In the genomic region with DNA sequence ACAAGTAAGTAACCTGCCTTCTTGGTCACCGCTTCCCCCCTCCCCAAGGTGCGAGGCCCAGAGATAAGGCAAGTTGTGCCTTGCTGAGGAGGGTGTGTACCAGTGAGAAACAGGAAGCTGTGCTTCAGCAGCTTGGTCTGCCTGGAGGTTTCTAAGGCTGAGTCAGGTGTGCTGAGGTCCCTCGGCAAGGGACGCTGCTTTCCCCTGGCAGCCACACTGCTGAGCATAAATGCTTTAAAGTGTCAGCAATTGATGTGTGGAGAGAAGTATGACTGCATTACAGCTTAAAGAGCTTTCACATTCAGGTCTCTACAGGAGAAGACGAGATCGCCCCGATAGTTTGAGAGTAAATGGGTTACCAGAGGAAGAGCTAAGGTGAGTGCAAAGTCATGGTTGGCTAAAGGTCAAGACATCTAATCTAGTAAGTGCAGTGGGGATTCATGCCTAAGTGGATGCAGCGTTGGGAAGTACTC, we compare ENCODE assay signal across 8 cellular contexts.
DNase-seq lines count a peak whose midpoint lies in the region; ATAC-seq and TF ChIP-seq lines count a peak whose summit lies in the region.

No MANE protein-coding gene starts in this region.

- intact Hi-C loops in Calu3 (cut with micrococcal nuclease; ENCODE audit: unreplicated experiment) = no loop called here
- intact Hi-C loops in activated naive CD4-positive, alpha-beta T cell treated with anti-CD3 and anti-CD28 coated beads for 36 hours (cut with micrococcal nuclease) = loop anchor here (1.0 to 10.0 kb wide), 9 partner anchors 8 to 594 kb away; partner anchors contain the start of genes CCDC138, GCC2 and RANBP2

- peaks cover 69% of the 10 kb centered on the region for H3K4me1 Mint-ChIP-seq in Calu3 (ENCODE audit: low read depth, unreplicated experiment)
- peaks cover 80% of the 10 kb centered on the region for H3K4me1 Mint-ChIP-seq in activated naive CD4-positive, alpha-beta T cell treated with anti-CD3 and anti-CD28 coated beads for 36 hours (ENCODE audit: low read depth)

- peak; percentile 99 for ATAC-seq in GM21360 (IDR thresholded peaks at IDR 0.05; ENCODE audit: unreplicated experiment)
- peak; percentile 99 for ATAC-seq in HG03571 (IDR thresholded peaks at IDR 0.05; ENCODE audit: unreplicated experiment)

- DNase-seq in Calu3 = peak; percentile 61
- peak; percentile 56 for DNase-seq in SHP77 treated with DMSO at 0.1 percent for 48 hours (lab: John Stamatoyannopoulos, UW)
- peak; percentile 86 for DNase-seq in activated naive CD4-positive, alpha-beta T cell treated with anti-CD3 and anti-CD28 coated beads for 36 hours
- peak; percentile 90 for DNase-seq in islet precursor cell
- DNase-seq in stimulated activated CD4-positive, alpha-beta T cell treated with anti-CD3 and anti-CD28 coated beads, TNF-alpha, amount 100 ng/mL, for 1 hour (ENCODE audit: low read depth in 3 of 3, low spot score in 1 of 3) = peak; percentile 46 to 70 (median 62)
- DNase-seq in foreskin melanocyte = no peak

- peak overlapping the region; percentile 80 for H3K27ac Mint-ChIP-seq in Calu3 (ENCODE audit: unreplicated experiment)
- H3K27ac Mint-ChIP-seq in activated naive CD4-positive, alpha-beta T cell treated with anti-CD3 and anti-CD28 coated beads for 36 hours = peak overlapping the region; percentile 92

- TF ChIP-seq CTCF in Calu3 (IDR thresholded peaks at IDR 0.05; ENCODE audit: unreplicated experiment) = no peak

- no TSS peak for BruUV-seq in Calu3 (replicated peaks; lab: Mats Ljungman, UMichigan)

- H3K9me3 Mint-ChIP-seq in Calu3 (ENCODE audit: low read depth, unreplicated experiment) = no peaks in the 10 kb centered on the region
- H3K9me3 Mint-ChIP-seq in activated naive CD4-positive, alpha-beta T cell treated with anti-CD3 and anti-CD28 coated beads for 36 hours = no peaks in the 10 kb centered on the region

- CTCF ChIA-PET in Calu3 (lab: Charles Lee) = interaction anchor here (0.5 to 4.3 kb wide), 5 partner anchors 10 to 34 kb away, joined by 3 to 45 read pairs (median 5); no protein-coding TSS in a partner anchor
- CTCF ChIA-PET in activated naive CD4-positive, alpha-beta T cell treated with anti-CD3 and anti-CD28 coated beads for 36 hours (lab: Charles Lee) = interaction anchor here (0.6 to 11.2 kb wide), 4 partner anchors 15 to 255 kb away, joined by 3 to 107 read pairs (median 3); no protein-coding TSS in a partner anchor

- H3K36me3 Mint-ChIP-seq in Calu3 (ENCODE audit: insufficient read depth, unreplicated experiment) = peaks cover 7% of the 10 kb centered on the region
- H3K36me3 Mint-ChIP-seq in activated naive CD4-positive, alpha-beta T cell treated with anti-CD3 and anti-CD28 coated beads for 36 hours (ENCODE audit: low read depth) = no peaks in the 10 kb centered on the region

- H3K4me3 Mint-ChIP-seq in Calu3 (ENCODE audit: low read depth, unreplicated experiment) = peak overlapping the region; percentile 65
- H3K4me3 Mint-ChIP-seq in activated naive CD4-positive, alpha-beta T cell treated with anti-CD3 and anti-CD28 coated beads for 36 hours = peak overlapping the region; percentile 84

- H3K27me3 Mint-ChIP-seq in Calu3 (ENCODE audit: unreplicated experiment) = no peaks in the 10 kb centered on the region
- H3K27me3 Mint-ChIP-seq in activated naive CD4-positive, alpha-beta T cell treated with anti-CD3 and anti-CD28 coated beads for 36 hours (ENCODE audit: low read depth) = no peaks in the 10 kb centered on the region
